In the genomic region with DNA sequence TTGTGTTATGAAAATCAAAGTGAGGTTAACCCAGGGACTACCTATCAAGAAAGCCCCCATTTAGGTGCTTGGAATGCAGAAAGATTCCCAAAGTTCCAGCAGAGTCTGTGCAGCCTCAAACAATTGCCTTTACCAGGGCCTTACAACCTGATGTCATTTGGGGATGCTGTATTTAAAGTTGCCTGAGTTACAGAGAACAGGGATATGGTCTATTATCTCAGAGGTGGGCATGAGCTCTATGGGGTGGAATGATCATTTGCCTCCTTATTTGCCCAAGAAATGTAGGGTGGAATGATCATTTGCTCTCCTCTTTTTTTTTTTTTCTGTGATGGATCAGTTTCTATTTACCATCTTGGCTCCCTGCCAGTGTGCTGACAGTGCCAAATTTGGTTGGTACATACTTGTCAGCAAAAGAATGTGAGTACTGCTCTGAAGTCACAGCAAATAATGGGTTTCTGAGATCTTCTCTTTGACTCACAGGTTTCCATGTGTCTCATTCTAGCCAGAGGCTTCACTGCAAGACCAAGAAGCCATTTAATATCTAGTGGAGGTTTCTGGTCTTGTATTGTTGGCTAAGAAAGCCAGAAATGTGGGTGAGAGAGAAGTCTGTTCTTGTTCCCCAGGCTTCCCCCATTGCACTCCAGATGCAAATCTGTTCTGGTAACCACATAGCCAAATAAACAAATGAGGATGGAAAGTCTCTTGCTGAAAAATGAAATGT, we compare ENCODE assay signal across 8 cellular contexts. TPM values are rescaled to one million over a fixed set of nuclear protein-coding genes. Genes with fewer than 3 reads are reported as not detected.
DNase-seq lines count a peak whose midpoint lies in the region; ATAC-seq and TF ChIP-seq lines count a peak whose summit lies in the region.

No MANE protein-coding gene starts in this region.

- H3K27ac ChIP-seq in OCI-LY3 (ENCODE audit: low read length) = peak overlapping the region; percentile 94
- no peak overlapping the region for H3K27ac ChIP-seq in mesendoderm (ENCODE audit: low read depth, low read length)

- no peak overlapping the region for H3K23ac ChIP-seq in mesendoderm (ENCODE audit: low read length)

- no peak overlapping the region for H4K5ac ChIP-seq in mesendoderm (ENCODE audit: low read length)

- TF ChIP-seq CTCF in OCI-LY3 (IDR thresholded peaks at IDR 0.05; ENCODE audit: low read depth, low read length) (no peak), fibroblast of mammary gland (conservative IDR thresholded peaks at IDR 0.05; ENCODE audit: control insufficient read depth, insufficient read depth, low read depth, low read length) (no peak)

- H3K79me2 ChIP-seq in OCI-LY3 (ENCODE audit: low read length) (no peaks in the 10 kb centered on the region), mesendoderm (ENCODE audit: control insufficient read depth, insufficient read depth, low read length) (no peaks in the 10 kb centered on the region)

- H4K8ac ChIP-seq in mesendoderm (ENCODE audit: low read depth, low read length) = no peak overlapping the region

- H2AK5ac ChIP-seq in mesendoderm (ENCODE audit: low read length) = no peak overlapping the region

- DNase-seq in ELR (ENCODE audit: low read depth) = peak; percentile 14
- peak; percentile 62 for DNase-seq in fibroblast of mammary gland (ENCODE audit: low read depth)
- DNase-seq in mesendoderm = no peak
- no peak for DNase-seq in activated CD8-positive, alpha-beta memory T cell treated with anti-CD3 and anti-CD28 coated beads, Interleukin-2, amount 10 ng/mL, durations not matched to agents 7 days and 5 days

- no peak overlapping the region for H3K56ac ChIP-seq in mesendoderm (ENCODE audit: low read length)

- H2AFZ ChIP-seq in OCI-LY3 (ENCODE audit: low read depth, low read length) = no peak overlapping the region

- no peaks in the 10 kb centered on the region for H3K9me3 Mint-ChIP-seq in stimulated activated memory B cell treated with anti-CD40 and anti-IgM and Interleukin-4, amounts not matched to agents 10 μg/mL and 1 μg/mL and 100 μg/mL, for 72 hours
- peaks cover 2% of the 10 kb centered on the region for H3K9me3 Mint-ChIP-seq in activated CD8-positive, alpha-beta memory T cell treated with anti-CD3 and anti-CD28 coated beads, Interleukin-2, amount 10 ng/mL, durations not matched to agents 7 days and 5 days (ENCODE audit: low read depth)

- H2BK120ac ChIP-seq in mesendoderm (ENCODE audit: low read depth, low read length) = no peak overlapping the region

- H2BK15ac ChIP-seq in mesendoderm (replicated peaks; ENCODE audit: low read depth) = no peak overlapping the region

- no peaks in the 10 kb centered on the region for H3K27me3 Mint-ChIP-seq in stimulated activated memory B cell treated with anti-CD40 and anti-IgM and Interleukin-4, amounts not matched to agents 10 μg/mL and 1 μg/mL and 100 μg/mL, for 72 hours
- peaks cover 18% of the 10 kb centered on the region for H3K27me3 Mint-ChIP-seq in activated CD8-positive, alpha-beta memory T cell treated with anti-CD3 and anti-CD28 coated beads, Interleukin-2, amount 10 ng/mL, durations not matched to agents 7 days and 5 days

- peak; percentile 58 for ATAC-seq in GM19452 (IDR thresholded peaks at IDR 0.05; ENCODE audit: unreplicated experiment)
- peak; percentile 56 for ATAC-seq in HG03520 (IDR thresholded peaks at IDR 0.05; ENCODE audit: unreplicated experiment)
- ATAC-seq in stimulated activated memory B cell treated with anti-CD40 and anti-IgM and Interleukin-4, amounts not matched to agents 10 μg/mL and 1 μg/mL and 100 μg/mL, for 72 hours = peak; percentile 93
- ATAC-seq in activated CD8-positive, alpha-beta memory T cell treated with anti-CD3 and anti-CD28 coated beads, Interleukin-2, amount 10 ng/mL, durations not matched to agents 7 days and 5 days = no peak

- CTCF ChIA-PET in activated CD8-positive, alpha-beta memory T cell treated with anti-CD3 and anti-CD28 coated beads, Interleukin-2, amount 10 ng/mL, durations not matched to agents 7 days and 5 days (lab: Charles Lee) = interaction anchor here (0.7 to 1.3 kb wide), 3 partner anchors 37 to 169 kb away, joined by 3 read pairs; no protein-coding TSS in a partner anchor

- no peak overlapping the region for H3K4ac ChIP-seq in mesendoderm (ENCODE audit: low read depth, low read length)

- H3K36me3 ChIP-seq in OCI-LY3 (replicated peaks; ENCODE audit: low read depth, low read length) = peaks cover 7% of the 10 kb centered on the region
- no peaks in the 10 kb centered on the region for H3K36me3 ChIP-seq in mesendoderm (ENCODE audit: control insufficient read depth, insufficient read depth, low read length)

- peak overlapping the region; percentile 49; the same call in 1 of the 2 replicates for H3K9ac ChIP-seq in OCI-LY3 (ENCODE audit: low read length)
- H3K9ac ChIP-seq in mesendoderm (ENCODE audit: low read length) = no peak overlapping the region

- H3K4me1 Mint-ChIP-seq in stimulated activated memory B cell treated with anti-CD40 and anti-IgM and Interleukin-4, amounts not matched to agents 10 μg/mL and 1 μg/mL and 100 μg/mL, for 72 hours = peaks cover 41% of the 10 kb centered on the region
- peaks cover 13% of the 10 kb centered on the region for H3K4me1 Mint-ChIP-seq in activated CD8-positive, alpha-beta memory T cell treated with anti-CD3 and anti-CD28 coated beads, Interleukin-2, amount 10 ng/mL, durations not matched to agents 7 days and 5 days

- peak overlapping the region; percentile 59 for H3K27ac Mint-ChIP-seq in stimulated activated memory B cell treated with anti-CD40 and anti-IgM and Interleukin-4, amounts not matched to agents 10 μg/mL and 1 μg/mL and 100 μg/mL, for 72 hours
- no peak overlapping the region for H3K27ac Mint-ChIP-seq in activated CD8-positive, alpha-beta memory T cell treated with anti-CD3 and anti-CD28 coated beads, Interleukin-2, amount 10 ng/mL, durations not matched to agents 7 days and 5 days

- H3K4me3 ChIP-seq in OCI-LY3 (ENCODE audit: low read length) = peak overlapping the region; percentile 23
- H3K4me3 ChIP-seq in fibroblast of mammary gland (ENCODE audit: control insufficient read depth, low read depth, low read length) = no peak overlapping the region
- H3K4me3 ChIP-seq in mesendoderm (ENCODE audit: low read length) = no peak overlapping the region

- H4K20me1 ChIP-seq in OCI-LY3 (ENCODE audit: insufficient read depth, low read length) = no peaks in the 10 kb centered on the region

- peaks cover 18% of the 10 kb centered on the region; the same call in 1 of the 2 replicates for H3K9me3 ChIP-seq in OCI-LY3 (ENCODE audit: insufficient read depth, low read length)

- H3K79me1 ChIP-seq in mesendoderm (ENCODE audit: low read length) = no peaks in the 10 kb centered on the region

- peak overlapping the region; percentile 8 for H3K4me3 Mint-ChIP-seq in stimulated activated memory B cell treated with anti-CD40 and anti-IgM and Interleukin-4, amounts not matched to agents 10 μg/mL and 1 μg/mL and 100 μg/mL, for 72 hours
- H3K4me3 Mint-ChIP-seq in activated CD8-positive, alpha-beta memory T cell treated with anti-CD3 and anti-CD28 coated beads, Interleukin-2, amount 10 ng/mL, durations not matched to agents 7 days and 5 days = no peak overlapping the region

- H3K27me3 ChIP-seq in OCI-LY3 (ENCODE audit: low read depth, low read length) (no peaks in the 10 kb centered on the region), mesendoderm (ENCODE audit: insufficient read depth, low read length, poor library complexity) (no peaks in the 10 kb centered on the region)

- H3K18ac ChIP-seq in mesendoderm (ENCODE audit: low read length) = no peak overlapping the region

- H3K36me3 Mint-ChIP-seq in stimulated activated memory B cell treated with anti-CD40 and anti-IgM and Interleukin-4, amounts not matched to agents 10 μg/mL and 1 μg/mL and 100 μg/mL, for 72 hours = no peaks in the 10 kb centered on the region
- no peaks in the 10 kb centered on the region for H3K36me3 Mint-ChIP-seq in activated CD8-positive, alpha-beta memory T cell treated with anti-CD3 and anti-CD28 coated beads, Interleukin-2, amount 10 ng/mL, durations not matched to agents 7 days and 5 days

- H3K4me2 ChIP-seq in OCI-LY3 (ENCODE audit: low read length) (peak overlapping the region; percentile 75), mesendoderm (ENCODE audit: low read length) (no peak overlapping the region)

- H3K4me1 ChIP-seq in OCI-LY3 (ENCODE audit: low read length) = peaks cover 47% of the 10 kb centered on the region
- no peaks in the 10 kb centered on the region for H3K4me1 ChIP-seq in mesendoderm (ENCODE audit: control insufficient read depth, low read depth, low read length)

- H2BK5ac ChIP-seq in mesendoderm (ENCODE audit: low read length) = no peak overlapping the region

RNA-seq across cellular contexts. Expression of a gene that starts 45.5 kb away (rescaled TPM):
- polyA plus RNA-seq in mesendoderm (2013, experiment 1 of 2) = 6.0 TPM
- polyA plus RNA-seq in mesendoderm (2013, experiment 2 of 2) = 5.9 TPM
- total RNA-seq in activated CD8-positive, alpha-beta memory T cell treated with anti-CD3 and anti-CD28 coated beads, Interleukin-2, amount 10 ng/mL, durations not matched to agents 7 days and 5 days = 10 to 100 TPM; 14.0 to 21.3 TPM

Comparison
In these comparisons a context has a peak if more than half of its experiments do, and no peak if none do; other contexts are left out.
1. DNase-seq: peak in ELR (single experiment) and fibroblast of mammary gland (single experiment); none in mesendoderm (single experiment) and activated CD8-positive, alpha-beta memory T cell treated with anti-CD3 and anti-CD28 coated beads, Interleukin-2, amount 10 ng/mL, durations not matched to agents 7 days and 5 days (single experiment).